1 cellular context compared by ENCODE assay signal in genomic region chr4:83629945-83630684, GRCh38.
TF ChIP-seq lines count a peak whose summit lies in the region.

No MANE protein-coding gene starts in this region.

TF ChIP-seq in K562, 482 proteins besides CTCF, POLR2A, EP300 and RAD21 (continued from another document and continues in another):
- TF ChIP-seq, protein P1, sequence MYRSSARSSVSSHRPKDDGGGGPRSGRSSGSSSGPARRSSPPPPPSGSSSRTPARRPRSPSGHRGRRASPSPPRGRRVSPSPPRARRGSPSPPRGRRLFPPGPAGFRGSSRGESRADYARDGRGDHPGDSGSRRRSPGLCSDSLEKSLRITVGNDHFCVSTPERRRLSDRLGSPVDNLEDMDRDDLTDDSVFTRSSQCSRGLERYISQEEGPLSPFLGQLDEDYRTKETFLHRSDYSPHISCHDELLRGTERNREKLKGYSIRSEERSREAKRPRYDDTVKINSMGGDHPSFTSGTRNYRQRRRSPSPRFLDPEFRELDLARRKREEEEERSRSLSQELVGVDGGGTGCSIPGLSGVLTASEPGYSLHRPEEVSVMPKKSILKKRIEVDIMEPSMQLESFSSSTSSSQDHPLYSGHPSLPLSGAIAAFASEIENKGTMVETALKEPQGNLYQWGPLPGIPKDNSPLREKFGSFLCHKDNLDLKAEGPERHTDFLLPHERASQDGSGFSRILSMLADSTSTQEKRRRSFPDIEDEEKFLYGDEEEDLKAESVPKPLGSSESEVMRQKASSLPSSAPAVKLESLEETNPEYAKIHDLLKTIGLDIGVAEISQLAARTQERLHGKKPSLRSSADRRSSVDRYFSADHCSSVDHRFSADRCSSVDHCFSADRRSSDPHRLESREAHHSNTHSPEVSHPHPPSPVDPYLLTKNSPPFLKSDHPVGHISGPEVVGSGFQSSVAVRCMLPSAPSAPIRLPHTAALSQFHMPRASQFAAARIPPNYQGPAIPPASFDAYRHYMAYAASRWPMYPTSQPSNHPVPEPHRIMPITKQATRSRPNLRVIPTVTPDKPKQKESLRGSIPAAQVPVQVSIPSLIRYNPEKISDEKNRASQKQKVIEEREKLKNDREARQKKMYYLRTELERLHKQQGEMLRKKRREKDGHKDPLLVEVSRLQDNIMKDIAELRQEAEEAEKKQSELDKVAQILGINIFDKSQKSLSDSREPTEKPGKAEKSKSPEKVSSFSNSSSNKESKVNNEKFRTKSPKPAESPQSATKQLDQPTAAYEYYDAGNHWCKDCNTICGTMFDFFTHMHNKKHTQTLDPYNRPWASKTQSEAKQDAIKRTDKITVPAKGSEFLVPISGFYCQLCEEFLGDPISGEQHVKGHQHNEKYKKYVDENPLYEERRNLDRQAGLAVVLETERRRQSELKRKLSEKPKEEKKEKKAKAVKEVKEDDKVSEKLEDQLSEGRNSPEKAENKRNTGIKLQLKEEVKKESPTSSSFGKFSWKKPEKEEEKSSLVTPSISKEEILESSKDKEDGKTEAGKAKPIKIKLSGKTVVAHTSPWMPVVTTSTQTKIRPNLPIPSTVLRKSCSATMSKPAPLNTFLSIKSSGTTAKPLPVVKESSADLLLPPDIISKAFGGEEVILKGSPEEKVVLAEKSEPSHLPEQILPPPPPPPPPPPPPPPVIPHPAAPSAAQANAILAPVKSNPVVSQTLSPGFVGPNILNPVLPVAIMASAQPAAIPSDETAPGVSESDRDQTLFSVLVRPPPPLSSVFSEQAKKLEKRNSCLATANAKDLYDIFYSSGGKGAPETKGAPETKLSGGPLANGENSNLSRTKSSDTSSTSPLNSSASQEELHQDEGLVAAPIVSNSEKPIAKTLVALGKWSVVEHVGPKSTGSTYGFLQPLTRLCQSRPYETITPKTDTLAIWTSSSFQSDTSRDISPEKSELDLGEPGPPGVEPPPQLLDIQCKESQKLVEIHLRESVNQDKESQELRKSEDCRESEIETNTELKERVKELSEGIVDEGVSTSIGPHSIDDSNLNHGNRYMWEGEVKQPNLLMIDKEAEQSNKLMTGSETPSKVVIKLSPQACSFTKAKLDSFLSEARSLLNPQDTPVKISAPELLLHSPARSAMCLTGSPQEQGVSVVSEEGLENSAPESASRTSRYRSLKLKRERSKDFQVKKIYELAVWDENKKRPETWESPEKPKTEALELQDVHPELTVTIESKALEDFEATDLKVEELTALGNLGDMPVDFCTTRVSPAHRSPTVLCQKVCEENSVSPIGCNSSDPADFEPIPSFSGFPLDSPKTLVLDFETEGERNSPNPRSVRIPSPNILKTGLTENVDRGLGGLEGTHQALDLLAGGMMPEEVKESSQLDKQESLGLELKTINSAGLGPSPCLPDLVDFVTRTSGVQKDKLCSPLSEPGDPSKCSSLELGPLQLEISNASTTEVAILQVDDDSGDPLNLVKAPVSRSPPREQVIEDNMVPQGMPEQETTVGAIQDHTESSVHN (IDR thresholded peaks at IDR 0.05; ENCODE audit: borderline replicate concordance in 1 of 2, low read depth in 1 of 2) = peak in 1 of 2 experiments; percentile 78; a peak in 2 of 4 replicates
- TF ChIP-seq HDAC2 (IDR thresholded peaks at IDR 0.05) (peak; percentile 94), TCF7 (IDR thresholded peaks at IDR 0.05; ENCODE audit: borderline replicate concordance) (peak; percentile 41; the same call in 1 of the 2 replicates), PHB2 (IDR thresholded peaks at IDR 0.05; ENCODE audit: low read depth) (peak; percentile 82), FOXA1 (IDR thresholded peaks at IDR 0.05; ENCODE audit: borderline replicate concordance) (no peak), ZNF354B (CRISPR knock-in tag; IDR thresholded peaks at IDR 0.05) (no peak), GATAD2B (IDR thresholded peaks at IDR 0.05; ENCODE audit: borderline replicate concordance) (peak; percentile 89), SRSF1 (IDR thresholded peaks at IDR 0.05; ENCODE audit: low read depth, low read length) (no peak), PHTF2 (CRISPR knock-in tag; IDR thresholded peaks at IDR 0.05) (no peak), NR4A1 (CRISPR knock-in tag; IDR thresholded peaks at IDR 0.05) (no peak), NR4A1 (tag; IDR thresholded peaks at IDR 0.05) (peak; percentile 87), L3MBTL2 (IDR thresholded peaks at IDR 0.05) (peak; percentile 88), HDAC1 (IDR thresholded peaks at IDR 0.05) (peak in 1 of 2 experiments; percentile 87; a peak in 2 of 4 replicates), ZNF23 (CRISPR knock-in tag; IDR thresholded peaks at IDR 0.05) (no peak), POLR2H (tag; IDR thresholded peaks at IDR 0.05; ENCODE audit: low read depth) (no peak), ZC3H11A (IDR thresholded peaks at IDR 0.05; ENCODE audit: low read depth, low read length) (no peak), POLR2AphosphoS5 (IDR thresholded peaks at IDR 0.05; ENCODE audit: control insufficient read depth, insufficient read depth, low read depth, low read length) (peak; percentile 98), ZNF699 (CRISPR knock-in tag; IDR thresholded peaks at IDR 0.05; ENCODE audit: insufficient replicate concordance) (no peak), RUNX1 (IDR thresholded peaks at IDR 0.05; ENCODE audit: low read depth) (peak; percentile 92), ASH1L (IDR thresholded peaks at IDR 0.05; ENCODE audit: borderline replicate concordance, low read depth, partially characterized antibody) (no peak), ZNF395 (CRISPR knock-in tag; IDR thresholded peaks at IDR 0.05) (peak; percentile 92), ZNF3 (CRISPR knock-in tag; IDR thresholded peaks at IDR 0.05) (no peak), MYBL2 (IDR thresholded peaks at IDR 0.05; ENCODE audit: low read depth) (peak; percentile 11; the same call in 1 of the 2 replicates), MYBL2 (CRISPR knock-in tag; IDR thresholded peaks at IDR 0.05; ENCODE audit: borderline replicate concordance) (no peak), MBD2 (IDR thresholded peaks at IDR 0.05; ENCODE audit: borderline replicate concordance, low read depth) (peak; percentile 87), KDM2B (CRISPR knock-in tag; IDR thresholded peaks at IDR 0.05) (no peak), ZNF644 (tag; IDR thresholded peaks at IDR 0.05; ENCODE audit: low read depth) (peak; percentile 89), ZKSCAN1 (IDR thresholded peaks at IDR 0.05; ENCODE audit: low read depth, low read length) (peak; percentile 68; the same call in 1 of the 2 replicates), KDM1A (IDR thresholded peaks at IDR 0.05) (peak; percentile 83 to 91), ZNF316 (IDR thresholded peaks at IDR 0.05) (peak; percentile 93), RBM25 (IDR thresholded peaks at IDR 0.05; ENCODE audit: low read depth, low read length, severe bottlenecking) (peak; percentile 79), GATAD2A (IDR thresholded peaks at IDR 0.05) (peak; percentile 92), ZNF263 (CRISPR knock-in tag; IDR thresholded peaks at IDR 0.05; ENCODE audit: borderline replicate concordance) (peak; percentile 37; the same call in 1 of the 2 replicates), CREB5 (CRISPR knock-in tag; IDR thresholded peaks at IDR 0.05) (no peak), ZNF695 (CRISPR knock-in tag; IDR thresholded peaks at IDR 0.05) (no peak), GMEB1 (CRISPR knock-in tag; IDR thresholded peaks at IDR 0.05) (0 out of 2 replicates have a peak, but pooled peaks have one; percentile 23), TOE1 (IDR thresholded peaks at IDR 0.05; ENCODE audit: borderline replicate concordance) (peak; percentile 79), TOE1 (CRISPR knock-in tag; IDR thresholded peaks at IDR 0.05; ENCODE audit: borderline replicate concordance, low read depth) (no peak), ZNF408 (CRISPR knock-in tag; IDR thresholded peaks at IDR 0.05; ENCODE audit: low read depth) (no peak), GTF2F1 (IDR thresholded peaks at IDR 0.05; ENCODE audit: low read depth, low read length) (no peak), SLC30A9 (CRISPR knock-in tag; IDR thresholded peaks at IDR 0.05) (no peak), ZSCAN29 (IDR thresholded peaks at IDR 0.05) (no peak), ZNF12 (CRISPR knock-in tag; IDR thresholded peaks at IDR 0.05) (no peak)
- TF ChIP-seq, protein P2, sequence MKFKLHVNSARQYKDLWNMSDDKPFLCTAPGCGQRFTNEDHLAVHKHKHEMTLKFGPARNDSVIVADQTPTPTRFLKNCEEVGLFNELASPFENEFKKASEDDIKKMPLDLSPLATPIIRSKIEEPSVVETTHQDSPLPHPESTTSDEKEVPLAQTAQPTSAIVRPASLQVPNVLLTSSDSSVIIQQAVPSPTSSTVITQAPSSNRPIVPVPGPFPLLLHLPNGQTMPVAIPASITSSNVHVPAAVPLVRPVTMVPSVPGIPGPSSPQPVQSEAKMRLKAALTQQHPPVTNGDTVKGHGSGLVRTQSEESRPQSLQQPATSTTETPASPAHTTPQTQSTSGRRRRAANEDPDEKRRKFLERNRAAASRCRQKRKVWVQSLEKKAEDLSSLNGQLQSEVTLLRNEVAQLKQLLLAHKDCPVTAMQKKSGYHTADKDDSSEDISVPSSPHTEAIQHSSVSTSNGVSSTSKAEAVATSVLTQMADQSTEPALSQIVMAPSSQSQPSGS (CRISPR knock-in tag; IDR thresholded peaks at IDR 0.05) = no peak
- TF ChIP-seq, protein P3, sequence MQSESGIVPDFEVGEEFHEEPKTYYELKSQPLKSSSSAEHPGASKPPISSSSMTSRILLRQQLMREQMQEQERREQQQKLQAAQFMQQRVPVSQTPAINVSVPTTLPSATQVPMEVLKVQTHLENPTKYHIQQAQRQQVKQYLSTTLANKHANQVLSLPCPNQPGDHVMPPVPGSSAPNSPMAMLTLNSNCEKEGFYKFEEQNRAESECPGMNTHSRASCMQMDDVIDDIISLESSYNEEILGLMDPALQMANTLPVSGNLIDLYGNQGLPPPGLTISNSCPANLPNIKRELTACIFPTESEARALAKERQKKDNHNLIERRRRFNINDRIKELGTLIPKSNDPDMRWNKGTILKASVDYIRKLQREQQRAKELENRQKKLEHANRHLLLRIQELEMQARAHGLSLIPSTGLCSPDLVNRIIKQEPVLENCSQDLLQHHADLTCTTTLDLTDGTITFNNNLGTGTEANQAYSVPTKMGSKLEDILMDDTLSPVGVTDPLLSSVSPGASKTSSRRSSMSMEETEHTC (IDR thresholded peaks at IDR 0.05) = peak; percentile 63; the same call in 1 of the 2 replicates
- TF ChIP-seq, protein P4, sequence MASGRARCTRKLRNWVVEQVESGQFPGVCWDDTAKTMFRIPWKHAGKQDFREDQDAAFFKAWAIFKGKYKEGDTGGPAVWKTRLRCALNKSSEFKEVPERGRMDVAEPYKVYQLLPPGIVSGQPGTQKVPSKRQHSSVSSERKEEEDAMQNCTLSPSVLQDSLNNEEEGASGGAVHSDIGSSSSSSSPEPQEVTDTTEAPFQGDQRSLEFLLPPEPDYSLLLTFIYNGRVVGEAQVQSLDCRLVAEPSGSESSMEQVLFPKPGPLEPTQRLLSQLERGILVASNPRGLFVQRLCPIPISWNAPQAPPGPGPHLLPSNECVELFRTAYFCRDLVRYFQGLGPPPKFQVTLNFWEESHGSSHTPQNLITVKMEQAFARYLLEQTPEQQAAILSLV (tag; IDR thresholded peaks at IDR 0.05) = peak; percentile 98
- TF ChIP-seq, protein P5, sequence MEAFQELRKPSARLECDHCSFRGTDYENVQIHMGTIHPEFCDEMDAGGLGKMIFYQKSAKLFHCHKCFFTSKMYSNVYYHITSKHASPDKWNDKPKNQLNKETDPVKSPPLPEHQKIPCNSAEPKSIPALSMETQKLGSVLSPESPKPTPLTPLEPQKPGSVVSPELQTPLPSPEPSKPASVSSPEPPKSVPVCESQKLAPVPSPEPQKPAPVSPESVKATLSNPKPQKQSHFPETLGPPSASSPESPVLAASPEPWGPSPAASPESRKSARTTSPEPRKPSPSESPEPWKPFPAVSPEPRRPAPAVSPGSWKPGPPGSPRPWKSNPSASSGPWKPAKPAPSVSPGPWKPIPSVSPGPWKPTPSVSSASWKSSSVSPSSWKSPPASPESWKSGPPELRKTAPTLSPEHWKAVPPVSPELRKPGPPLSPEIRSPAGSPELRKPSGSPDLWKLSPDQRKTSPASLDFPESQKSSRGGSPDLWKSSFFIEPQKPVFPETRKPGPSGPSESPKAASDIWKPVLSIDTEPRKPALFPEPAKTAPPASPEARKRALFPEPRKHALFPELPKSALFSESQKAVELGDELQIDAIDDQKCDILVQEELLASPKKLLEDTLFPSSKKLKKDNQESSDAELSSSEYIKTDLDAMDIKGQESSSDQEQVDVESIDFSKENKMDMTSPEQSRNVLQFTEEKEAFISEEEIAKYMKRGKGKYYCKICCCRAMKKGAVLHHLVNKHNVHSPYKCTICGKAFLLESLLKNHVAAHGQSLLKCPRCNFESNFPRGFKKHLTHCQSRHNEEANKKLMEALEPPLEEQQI (IDR thresholded peaks at IDR 0.05) = peak; percentile 98
- TF ChIP-seq, protein P6, sequence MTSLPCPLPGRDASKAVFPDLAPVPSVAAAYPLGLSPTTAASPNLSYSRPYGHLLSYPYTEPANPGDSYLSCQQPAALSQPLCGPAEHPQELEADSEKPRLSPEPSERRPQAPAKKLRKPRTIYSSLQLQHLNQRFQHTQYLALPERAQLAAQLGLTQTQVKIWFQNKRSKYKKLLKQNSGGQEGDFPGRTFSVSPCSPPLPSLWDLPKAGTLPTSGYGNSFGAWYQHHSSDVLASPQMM (CRISPR knock-in tag; IDR thresholded peaks at IDR 0.05) = no peak
